ENCODE assay signal across 15 cellular contexts in genomic region chr1:150512846-150513245, GRCh38. TPM values are rescaled to one million over a fixed set of nuclear protein-coding genes. Genes with fewer than 3 reads are reported as not detected.
"Had no signal": no experiment of that assay in that cellular context is flagged by ENCODE, and none has a peak within 500 bp of the region (broad histone marks: within the 10 kb centered on the region; RNA-seq: fewer than 3 reads in every experiment).

No MANE protein-coding gene starts in this region.

- ATAC-seq: activated T-cell treated with anti-CD3 and anti-CD28 coated beads, Interleukin-2, amount 50 U/mL, for 4 hours; stimulated activated naive CD8-positive, alpha-beta T cell treated with anti-CD3 and anti-CD28 coated beads, Interleukin-15, amount 100 ng/mL, for 72 hours; T-helper 17 cell; WTC11 had no signal

- H3K36me3 ChIP-seq: uterus had no signal

- H3K27me3 Mint-ChIP-seq: activated naive CD8-positive, alpha-beta T cell; stimulated activated naive CD8-positive, alpha-beta T cell treated with anti-CD3 and anti-CD28 coated beads, Interleukin-15, amount 100 ng/mL, for 72 hours; T-helper 17 cell had no signal

- H3K27me3 ChIP-seq: brain microvascular endothelial cell, esophagus muscularis mucosa, testis, uterus had no signal

- H3K27ac Mint-ChIP-seq: activated naive CD8-positive, alpha-beta T cell; stimulated activated naive CD8-positive, alpha-beta T cell treated with anti-CD3 and anti-CD28 coated beads, Interleukin-15, amount 100 ng/mL, for 72 hours; T-helper 17 cell had no signal

- H3K4me3 ChIP-seq: esophagus muscularis mucosa, testis, uterus had no signal

- H3K27ac ChIP-seq: brain microvascular endothelial cell, esophagus muscularis mucosa, testis, uterus had no signal

- H3K4me1 ChIP-seq: uterus had no signal

- H3K9me3 ChIP-seq: esophagus muscularis mucosa, testis, uterus had no signal

- H3K4me3 Mint-ChIP-seq: activated naive CD8-positive, alpha-beta T cell; activated T-cell treated with anti-CD3 and anti-CD28 coated beads, Interleukin-2, amount 50 U/mL, for 4 hours; stimulated activated naive CD8-positive, alpha-beta T cell treated with anti-CD3 and anti-CD28 coated beads, Interleukin-15, amount 100 ng/mL, for 72 hours; T-helper 17 cell; WTC11 had no signal

- DNase-seq: activated effector memory CD4-positive, alpha-beta T cell treated with anti-CD3 and anti-CD28 coated beads, Interleukin-2, amount 50 U/mL, for 16 hours; activated T-cell treated with anti-CD3 and anti-CD28 coated beads, Interleukin-2, amount 50 U/mL, for 4 hours; brain microvascular endothelial cell; dermis blood vessel endothelial cell; retina; stimulated activated CD4-positive, alpha-beta T cell treated with anti-CD3 and anti-CD28 coated beads, Interleukin-15, amount 100 ng/mL, for 24 hours; stimulated activated CD4-positive, alpha-beta T cell treated with anti-CD3 and anti-CD28 coated beads, Interleukin-4, amount 100 ng/mL, for 24 hours; stimulated activated naive CD8-positive, alpha-beta T cell treated with anti-CD3 and anti-CD28 coated beads, Interleukin-15, amount 100 ng/mL, for 72 hours; T-helper 17 cell; testis; uterus had no signal

- H3K9me3 Mint-ChIP-seq: activated T-cell treated with anti-CD3 and anti-CD28 coated beads, Interleukin-2, amount 50 U/mL, for 4 hours; stimulated activated naive CD8-positive, alpha-beta T cell treated with anti-CD3 and anti-CD28 coated beads, Interleukin-15, amount 100 ng/mL, for 72 hours; WTC11 had no signal

RNA-seq across cellular contexts. Expression of gene FALEC, which starts 2.7 kb away (rescaled TPM):
- total RNA-seq: dermis blood vessel endothelial cell, esophagus muscularis mucosa, glomerular endothelial cell had no signal
